ENCODE assay signal across 10 cellular contexts in genomic region chr3:151067158-151067557, GRCh38. TPM values are rescaled to one million over a fixed set of nuclear protein-coding genes. Genes with fewer than 3 reads are reported as not detected.
DNase-seq lines count a peak whose midpoint lies in the region; ATAC-seq, FAIRE-seq and TF ChIP-seq lines count a peak whose summit lies in the region.
"Had no signal": no experiment of that assay in that cellular context is flagged by ENCODE, and none has a peak within 500 bp of the region (broad histone marks: within the 10 kb centered on the region; RNA-seq: fewer than 3 reads in every experiment).

No MANE protein-coding gene starts in this region.

- H3K27ac ChIP-seq in endothelial cell of umbilical vein (ENCODE audit: insufficient read depth, low read depth, low read length), result no peak overlapping the region

- H3K27me3 ChIP-seq in endothelial cell of umbilical vein (ENCODE audit: control insufficient read depth in 2 of 2, insufficient read depth in 2 of 2, low read length in 2 of 2), result peaks cover 4% of the 10 kb centered on the region in 2 experiments

- H3K79me2 ChIP-seq in endothelial cell of umbilical vein (ENCODE audit: control insufficient read depth, insufficient read depth, low read length), result no peaks in the 10 kb centered on the region

- H3K4me3 ChIP-seq in GM12875 (ENCODE audit: low read depth, low read length), result no peak overlapping the region
- H3K4me3 ChIP-seq in endothelial cell of umbilical vein (replicated peaks in 1 of 3; ENCODE audit: insufficient read depth in 1 of 3, low read depth in 1 of 3, low read length in 3 of 3), result no peak overlapping the region

- DNase-seq in DMS53 (lab: John Stamatoyannopoulos, UW) (peak; percentile 56), NCI-H748 (lab: John Stamatoyannopoulos, UW; ENCODE audit: unreplicated experiment) (peak; percentile 49), endothelial cell of umbilical vein (ENCODE audit: low read depth, low spot score) (no peak), putamen (ENCODE audit: low spot score) (no peak), epidermal melanocyte (ENCODE audit: insufficient read length, low spot score) (no peak)
- DNase-seq: activated CD4-positive, alpha-beta T cell treated with anti-CD3 and anti-CD28 coated beads, Interleukin-2, amount 50 U/mL, for 4 hours; NK-92 treated with Interleukin-12 subunit alpha and Interleukin-12 subunit beta, amount 100 ng/mL, for 24 hours; stimulated activated CD4-positive, alpha-beta T cell treated with anti-CD3 and anti-CD28 coated beads, Interleukin-12 subunit alpha, Interleukin-12 subunit beta, amount 100 ng/mL, for 4 hours had no signal

- no peaks in the 10 kb centered on the region for H3K4me1 ChIP-seq in endothelial cell of umbilical vein (ENCODE audit: control insufficient read depth, extremely low read depth, insufficient read depth, low read length)

- no peaks in the 10 kb centered on the region for H3K36me3 ChIP-seq in endothelial cell of umbilical vein (ENCODE audit: control insufficient read depth in 2 of 2, extremely low read depth in 1 of 2, insufficient read depth in 2 of 2, low read length in 2 of 2)

- CTCF ChIA-PET in endothelial cell of umbilical vein (lab: Charles Lee), result interaction anchor here (0.7 to 3.3 kb wide), 5 partner anchors 16 to 79 kb away, joined by 3 to 10 read pairs (median 4); partner anchors contain the start of gene MED12L

- H3K4me2 ChIP-seq in endothelial cell of umbilical vein (ENCODE audit: insufficient read depth, low read length), result no peak overlapping the region

- H3K9ac ChIP-seq in endothelial cell of umbilical vein (replicated peaks; ENCODE audit: extremely low read depth, insufficient read depth, low read length), result no peak overlapping the region

- dilution Hi-C loops in endothelial cell of umbilical vein (cut with MboI; ENCODE audit: extremely low pct_ligation_motif_present, low sequenced_read_pairs), result no loop called here

- TF ChIP-seq CTCF in GM12875 (IDR thresholded peaks at IDR 0.05; ENCODE audit: borderline replicate concordance, insufficient read depth, low read depth, low read length), result peak; percentile 39; the same call in 1 of the 2 replicates
- peak in 1 of 2 donors; percentile 17 for TF ChIP-seq CTCF in endothelial cell of umbilical vein (IDR thresholded peaks at IDR 0.05; ENCODE audit: extremely low read depth in 1 of 2, insufficient read depth in 1 of 2, low read depth in 1 of 2, low read length in 2 of 2)

- no peak overlapping the region for H2AFZ ChIP-seq in endothelial cell of umbilical vein (ENCODE audit: low read depth, low read length)

- TF ChIP-seq POLR2A in endothelial cell of umbilical vein (IDR thresholded peaks at IDR 0.05; ENCODE audit: low read depth, low read length), result no peak

- ATAC-seq in HG02938 (IDR thresholded peaks at IDR 0.05; ENCODE audit: unreplicated experiment), result no peak

- no peaks in the 10 kb centered on the region for H3K9me1 ChIP-seq in endothelial cell of umbilical vein (replicated peaks; ENCODE audit: control insufficient read depth, extremely low read depth, insufficient read depth, low read length)

- POLR2A ChIA-PET in endothelial cell of umbilical vein (lab: Charles Lee), result no interaction called here

- H4K20me1 ChIP-seq in endothelial cell of umbilical vein (replicated peaks; ENCODE audit: control insufficient read depth, extremely low read depth, insufficient read depth, low read length), result no peaks in the 10 kb centered on the region

- no peaks in the 10 kb centered on the region for H3K9me3 ChIP-seq in endothelial cell of umbilical vein (replicated peaks; ENCODE audit: control insufficient read depth, insufficient read depth, low read length)

- BruUV-seq in endothelial cell of umbilical vein (replicated peaks; lab: Mats Ljungman, UMichigan), result no TSS peak

- intact Hi-C loops in endothelial cell of umbilical vein (cut with micrococcal nuclease), result loop anchor here (1.0 kb wide), 2 partner anchors 18 to 79 kb away; partner anchors contain the start of gene MED12L

- FAIRE-seq in endothelial cell of umbilical vein (lab: Jason Lieb, UNC), result peak; percentile 35

TF ChIP-seq in endothelial cell of umbilical vein, 7 proteins besides CTCF, POLR2A, EP300 and RAD21:
- TF ChIP-seq, protein P1, sequence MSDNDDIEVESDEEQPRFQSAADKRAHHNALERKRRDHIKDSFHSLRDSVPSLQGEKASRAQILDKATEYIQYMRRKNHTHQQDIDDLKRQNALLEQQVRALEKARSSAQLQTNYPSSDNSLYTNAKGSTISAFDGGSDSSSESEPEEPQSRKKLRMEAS (IDR thresholded peaks at IDR 0.05; ENCODE audit: insufficient read depth, insufficient read length), result no peak
- no peak for TF ChIP-seq POLR2AphosphoS5 (IDR thresholded peaks at IDR 0.05; ENCODE audit: insufficient read depth, low read depth, low read length)
- TF ChIP-seq EZH2 (IDR thresholded peaks at IDR 0.05; ENCODE audit: borderline replicate concordance, low read depth, low read length, severe bottlenecking), result no peak
- TF ChIP-seq FOS (IDR thresholded peaks at IDR 0.05; ENCODE audit: borderline replicate concordance, insufficient read depth, low read length), result no peak
- no peak for TF ChIP-seq MYC (IDR thresholded peaks at IDR 0.05; ENCODE audit: low read depth, low read length)
- TF ChIP-seq GATA2 (IDR thresholded peaks at IDR 0.05; ENCODE audit: insufficient read depth, insufficient read length, low read depth, low read length), result no peak
- no peak for TF ChIP-seq JUN (IDR thresholded peaks at IDR 0.05; ENCODE audit: borderline replicate concordance, insufficient read depth, insufficient read length, low read depth)

RNA-seq across cellular contexts. Expression of gene MED12L, which starts 18.3 kb away (rescaled TPM):
- 0.23 and 0.27 TPM in 2 replicates for total RNA-seq in endothelial cell of umbilical vein
- polyA plus RNA-seq in endothelial cell of umbilical vein, result 0.03 TPM in 2 replicates
- 0.01 TPM in 2 replicates for polyA plus RNA-seq in endothelial cell of umbilical vein (2011; cell fraction: cytosol; rRNA removed)
- 0.09 and 0.11 TPM in 2 replicates for polyA plus RNA-seq in endothelial cell of umbilical vein (2011; cell fraction: nucleus; rRNA removed)
- polyA plus RNA-seq in endothelial cell of umbilical vein (2012), result 0.27 TPM in 1 of 2 replicates, not detected in the other
- 0.30 and 0.41 TPM in 2 replicates for polyA minus RNA-seq in endothelial cell of umbilical vein
- polyA minus RNA-seq in endothelial cell of umbilical vein (2011; cell fraction: cytosol; rRNA and poly(A)+ RNA removed), result not detected
- polyA minus RNA-seq in endothelial cell of umbilical vein (2011; cell fraction: nucleus; rRNA and poly(A)+ RNA removed), result 1.1 and 1.8 TPM in 2 replicates

Comparison
In these comparisons a context has a peak if more than half of its experiments do, and no peak if none do; other contexts are left out.
1. DNase-seq: peak in DMS53 (single experiment) and NCI-H748 (single experiment); none in endothelial cell of umbilical vein (single experiment), putamen (single experiment) and epidermal melanocyte (single experiment).